8 cellular contexts compared by ENCODE assay signal in genomic region chr12:78210894-78211302, GRCh38.
A peak's percentile ranks its signal among the peaks of the same experiment; 100 is the strongest.
DNase-seq lines count a peak whose midpoint lies in the region; ATAC-seq and TF ChIP-seq lines count a peak whose summit lies in the region.

No MANE protein-coding gene starts in this region.

- no peaks in the 10 kb centered on the region for H3K4me1 Mint-ChIP-seq in Caco-2 (ENCODE audit: low read depth, unreplicated experiment)

- no peaks in the 10 kb centered on the region for H3K27me3 Mint-ChIP-seq in Caco-2 (ENCODE audit: insufficient read depth, unreplicated experiment)

- DNase-seq in NCI-H2196 (lab: John Stamatoyannopoulos, UW; ENCODE audit: unreplicated experiment) (peak; percentile 8), NCI-H2196 treated with DMSO at 0.1 percent for 48 hours (lab: John Stamatoyannopoulos, UW; ENCODE audit: unreplicated experiment) (no peak), NCI-H748 treated with DMSO at 0.1 percent for 48 hours (lab: John Stamatoyannopoulos, UW) (peak; percentile 23), fibroblast of lung (ENCODE audit: low read depth in 2 of 2) (peak; percentile 85 to 93), Caco-2 (no peak)

- BruUV-seq in Caco-2 (replicated peaks; lab: Mats Ljungman, UMichigan): no TSS peak

- H3K27ac ChIP-seq in fibroblast of lung (ENCODE audit: insufficient read depth, low read length) (peak overlapping the region; percentile 71), temporal lobe (ENCODE audit: low read depth, low read length) (peak overlapping the region; percentile 31)

- H2AFZ ChIP-seq in fibroblast of lung (ENCODE audit: low read length): peak overlapping the region; percentile 22

- no peaks in the 10 kb centered on the region for H3K36me3 Mint-ChIP-seq in Caco-2 (ENCODE audit: insufficient read depth, unreplicated experiment)

- H3K4me3 ChIP-seq in fibroblast of lung (replicated peaks in 1 of 4; ENCODE audit: control extremely low read depth in 1 of 4, insufficient read depth in 1 of 4, low read depth in 3 of 4, low read length in 4 of 4) (no peak overlapping the region), Caco-2 (ENCODE audit: low read depth, low read length) (no peak overlapping the region)

- POLR2A ChIA-PET in Caco-2 (lab: Charles Lee): no interaction called here

- H3K4me3 Mint-ChIP-seq in Caco-2 (ENCODE audit: unreplicated experiment): no peak overlapping the region

- no peaks in the 10 kb centered on the region for H4K20me1 ChIP-seq in fibroblast of lung (ENCODE audit: control insufficient read depth, extremely low read depth, insufficient read depth, low read length)

- no peaks in the 10 kb centered on the region for H3K79me2 ChIP-seq in fibroblast of lung (ENCODE audit: control insufficient read depth, insufficient read depth, low read length)

- ATAC-seq in GM18511 (IDR thresholded peaks at IDR 0.05; ENCODE audit: unreplicated experiment) (no peak), HG03520 (IDR thresholded peaks at IDR 0.05; ENCODE audit: unreplicated experiment) (no peak)

- no peak overlapping the region for H3K4me2 ChIP-seq in fibroblast of lung (ENCODE audit: extremely low read depth, insufficient read depth, low read length)

- no peaks in the 10 kb centered on the region for H3K27me3 ChIP-seq in fibroblast of lung (ENCODE audit: control insufficient read depth, insufficient read depth, low read length)
- H3K27me3 ChIP-seq in Caco-2 (replicated peaks; ENCODE audit: control insufficient read depth, insufficient read depth, low read length): no peaks in the 10 kb centered on the region

- no peak overlapping the region for H3K27ac Mint-ChIP-seq in Caco-2 (ENCODE audit: unreplicated experiment)

- no peak overlapping the region for H3K9ac ChIP-seq in fibroblast of lung (ENCODE audit: insufficient read depth, low read length)

- no peaks in the 10 kb centered on the region for H3K9me3 ChIP-seq in fibroblast of lung (ENCODE audit: control insufficient read depth, insufficient read depth, low read depth, low read length)
- H3K9me3 ChIP-seq in Caco-2: no peaks in the 10 kb centered on the region

- H3K4me1 ChIP-seq in fibroblast of lung (ENCODE audit: control insufficient read depth, extremely low read depth, insufficient read depth, low read length) (peaks cover 8% of the 10 kb centered on the region), Caco-2 (no peaks in the 10 kb centered on the region)

- no peak for TF ChIP-seq CTCF in fibroblast of lung (conservative IDR thresholded peaks at IDR 0.05 in 1 of 2, IDR thresholded peaks at IDR 0.05 in 1 of 2; ENCODE audit: low read depth in 1 of 2, low read length in 2 of 2)
- TF ChIP-seq CTCF in Caco-2 (IDR thresholded peaks at IDR 0.05; ENCODE audit: insufficient read depth in 1 of 2, low read depth in 1 of 2, low read length in 1 of 2, severe bottlenecking in 1 of 2, unreplicated experiment in 1 of 2): no peak

- CTCF ChIA-PET in Caco-2 (lab: Charles Lee): no interaction called here

- intact Hi-C loops in Caco-2 (cut with micrococcal nuclease; ENCODE audit: unreplicated experiment): no loop called here

- H3K36me3 ChIP-seq in fibroblast of lung (ENCODE audit: control insufficient read depth, insufficient read depth, low read length) (no peaks in the 10 kb centered on the region), Caco-2 (ENCODE audit: control insufficient read depth, insufficient read depth, low read length) (no peaks in the 10 kb centered on the region)

- no peaks in the 10 kb centered on the region for H3K9me3 Mint-ChIP-seq in Caco-2 (ENCODE audit: unreplicated experiment)

Comparison
In these comparisons a context has a peak if more than half of its experiments do, and no peak if none do; other contexts are left out.
1. DNase-seq: peak in NCI-H2196 (single experiment), NCI-H748 treated with DMSO at 0.1 percent for 48 hours (single experiment) and fibroblast of lung (2 of 2); none in NCI-H2196 treated with DMSO at 0.1 percent for 48 hours (single experiment) and Caco-2 (0 of 2).